Comparison of ENCODE assay signal across 28 cellular contexts in the genomic region with DNA sequence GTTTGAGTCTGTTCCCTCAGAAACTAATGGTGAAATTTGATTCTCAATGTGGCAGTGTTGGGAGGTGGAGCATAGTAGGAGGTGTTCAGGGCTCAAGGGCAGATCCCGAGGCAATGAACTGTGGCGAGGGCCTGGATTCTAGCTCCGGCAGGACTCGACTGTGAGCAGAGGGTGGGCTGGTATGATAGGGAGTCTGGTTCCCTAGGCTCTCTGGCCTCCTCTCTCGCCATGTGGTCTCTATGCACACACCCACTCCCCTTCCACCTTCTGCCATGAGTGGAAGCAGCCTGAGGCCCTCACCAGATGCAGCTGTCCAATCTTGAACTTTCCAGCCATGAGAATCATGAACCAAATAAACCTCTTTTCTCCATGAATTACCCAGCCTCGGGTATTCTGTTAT. TPM values are rescaled to one million over a fixed set of nuclear protein-coding genes. Genes with fewer than 3 reads are reported as not detected.
"Had no signal": no experiment of that assay in that cellular context is flagged by ENCODE, and none has a peak within 500 bp of the region (broad histone marks: within the 10 kb centered on the region; RNA-seq: fewer than 3 reads in every experiment).

No MANE protein-coding gene starts in this region.

- H3K9ac ChIP-seq: neural progenitor cell had no signal

- H3K9me3 Mint-ChIP-seq: activated naive CD4-positive, alpha-beta T cell treated with anti-CD3 and anti-CD28 coated beads, Interleukin-2, amount 10 ng/mL, durations not matched to agents 7 days and 5 days; stimulated activated naive CD8-positive, alpha-beta T cell treated with anti-CD3 and anti-CD28 coated beads, Interleukin-15, Interleukin-2, amounts not matched to agents 100 ng/mL and 50 ng/mL, for 24 hours; T-cell had no signal

- H3K27ac ChIP-seq: coronary artery, epithelial cell of prostate, neural progenitor cell, thyroid gland, WERI-Rb-1 had no signal

- DNase-seq: activated CD4-positive, alpha-beta T cell treated with anti-CD3 and anti-CD28 coated beads for 1 hour; activated CD4-positive, alpha-beta T cell treated with anti-CD3 and anti-CD28 coated beads, Interleukin-2, amount 50 U/mL, for 1 hour; activated CD8-positive, alpha-beta memory T cell treated with anti-CD3 and anti-CD28 coated beads for 24 hours; activated CD8-positive, alpha-beta memory T cell treated with anti-CD3 and anti-CD28 coated beads, Interleukin-2, amount 50 U/mL, for 4 hours; activated effector memory CD4-positive, alpha-beta T cell treated with Interleukin-2 at 50 U/mL for 16 hours; activated naive CD4-positive, alpha-beta T cell treated with anti-CD3 and anti-CD28 coated beads, Interleukin-2, amount 10 ng/mL, durations not matched to agents 7 days and 5 days; activated T-cell treated with anti-CD3 and anti-CD28 coated beads, Interleukin-2, amount 50 U/mL, for 48 hours; amygdala; cerebellar nuclear complex; hypothalamus; left cardiac atrium; mesenchymal stem cell; naive B cell; retina; stimulated activated CD4-positive, alpha-beta T cell treated with anti-CD3 and anti-CD28 coated beads, Interleukin-4, amount 100 ng/mL, for 24 hours; substantia nigra; T-cell; thyroid gland; WERI-Rb-1 had no signal

- H3K27me3 Mint-ChIP-seq: activated naive CD4-positive, alpha-beta T cell treated with anti-CD3 and anti-CD28 coated beads, Interleukin-2, amount 10 ng/mL, durations not matched to agents 7 days and 5 days; naive B cell; progenitor cell of endocrine pancreas; stimulated activated naive CD8-positive, alpha-beta T cell treated with anti-CD3 and anti-CD28 coated beads, Interleukin-15, Interleukin-2, amounts not matched to agents 100 ng/mL and 50 ng/mL, for 24 hours; T-cell had no signal

- ATAC-seq: gastroesophageal sphincter, left cardiac atrium, mucosa of descending colon, T-cell had no signal

- FAIRE-seq: islet of Langerhans, TTC549 had no signal

- H3K27me3 ChIP-seq: gastroesophageal sphincter, neural progenitor cell, thyroid gland had no signal

- H3K4me3 ChIP-seq: coronary artery, gastroesophageal sphincter, mucosa of descending colon, neural progenitor cell, thyroid gland had no signal

- H3K27ac Mint-ChIP-seq: activated naive CD4-positive, alpha-beta T cell treated with anti-CD3 and anti-CD28 coated beads, Interleukin-2, amount 10 ng/mL, durations not matched to agents 7 days and 5 days; neural progenitor cell; progenitor cell of endocrine pancreas; stimulated activated naive CD8-positive, alpha-beta T cell treated with anti-CD3 and anti-CD28 coated beads, Interleukin-15, Interleukin-2, amounts not matched to agents 100 ng/mL and 50 ng/mL, for 24 hours; T-cell had no signal

- H2AFZ ChIP-seq: neural progenitor cell had no signal

- H3K4me2 ChIP-seq: neural progenitor cell had no signal

- H3K9me3 ChIP-seq: gastroesophageal sphincter, mucosa of descending colon, thyroid gland had no signal

- H3K4me1 Mint-ChIP-seq: activated naive CD4-positive, alpha-beta T cell treated with anti-CD3 and anti-CD28 coated beads, Interleukin-2, amount 10 ng/mL, durations not matched to agents 7 days and 5 days had no signal

- H3K4me3 Mint-ChIP-seq: activated naive CD4-positive, alpha-beta T cell treated with anti-CD3 and anti-CD28 coated beads, Interleukin-2, amount 10 ng/mL, durations not matched to agents 7 days and 5 days; neural progenitor cell; stimulated activated naive CD8-positive, alpha-beta T cell treated with anti-CD3 and anti-CD28 coated beads, Interleukin-15, Interleukin-2, amounts not matched to agents 100 ng/mL and 50 ng/mL, for 24 hours; T-cell had no signal

- H3K4me1 ChIP-seq: gastroesophageal sphincter, neural progenitor cell, thyroid gland had no signal

RNA-seq across cellular contexts. Expression of gene SLC25A18, which starts 32.9 kb away (rescaled TPM):
- total RNA-seq: T-cell had no signal
